11 cellular contexts compared by ENCODE assay signal in the genomic region with DNA sequence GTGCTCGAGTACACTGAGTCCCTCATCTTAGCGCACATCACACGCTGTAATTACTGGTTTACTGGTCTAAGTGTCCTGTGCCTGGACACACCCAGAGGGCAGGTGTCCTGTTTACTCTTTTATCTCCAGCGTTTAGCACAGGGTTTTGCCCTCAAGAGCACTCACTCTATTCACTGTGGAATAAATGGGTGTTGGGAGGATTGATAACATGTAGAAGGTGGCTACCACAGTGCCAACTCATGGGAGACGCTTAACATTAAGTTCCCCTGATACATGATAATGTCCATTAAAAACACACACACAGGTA.
DNase-seq lines count a peak whose midpoint lies in the region; ATAC-seq and TF ChIP-seq lines count a peak whose summit lies in the region.
"Had no signal": no experiment of that assay in that cellular context is flagged by ENCODE, and none has a peak within 500 bp of the region (broad histone marks: within the 10 kb centered on the region; RNA-seq: fewer than 3 reads in every experiment).

No MANE protein-coding gene starts in this region.

- no peaks in the 10 kb centered on the region for H3K9me2 ChIP-seq in PC-3 (replicated peaks; ENCODE audit: low read length)

- H3K27ac Mint-ChIP-seq in stimulated activated naive CD8-positive, alpha-beta T cell treated with anti-CD3 and anti-CD28 coated beads, Interleukin-15, Interleukin-2, amounts not matched to agents 100 ng/mL and 50 ng/mL, for 24 hours, result peak overlapping the region; percentile 94
- peak overlapping the region; percentile 89 for H3K27ac Mint-ChIP-seq in activated B cell treated with CpG ODN at 0.5 μM for 24 hours
- H3K27ac Mint-ChIP-seq: mesothelial cell of epicardium had no signal

- TF ChIP-seq CTCF in activated B cell treated with CpG ODN at 0.5 μM for 24 hours (IDR thresholded peaks at IDR 0.05) (no peak), lower lobe of right lung (IDR thresholded peaks at IDR 0.05) (no peak), PC-3 (conservative IDR thresholded peaks at IDR 0.05; ENCODE audit: low read depth, low read length) (no peak)

- H3K4me3 ChIP-seq in lower lobe of right lung, result peak overlapping the region; percentile 53
- no peak overlapping the region for H3K4me3 ChIP-seq in PC-3 (ENCODE audit: low read length)

- H3K79me2 ChIP-seq in PC-3 (ENCODE audit: low read length), result no peaks in the 10 kb centered on the region

- H3F3A ChIP-seq in PC-3 (ENCODE audit: low read length, unreplicated experiment), result no peaks in the 10 kb centered on the region

- no peaks in the 10 kb centered on the region for H3K36me3 Mint-ChIP-seq in stimulated activated naive CD8-positive, alpha-beta T cell treated with anti-CD3 and anti-CD28 coated beads, Interleukin-15, Interleukin-2, amounts not matched to agents 100 ng/mL and 50 ng/mL, for 24 hours (ENCODE audit: low read depth)
- H3K36me3 Mint-ChIP-seq in activated B cell treated with CpG ODN at 0.5 μM for 24 hours (ENCODE audit: low read depth), result peaks cover 7% of the 10 kb centered on the region
- H3K36me3 Mint-ChIP-seq: mesothelial cell of epicardium had no signal

- no peaks in the 10 kb centered on the region for H3K27me3 ChIP-seq in lower lobe of right lung (ENCODE audit: low read depth)
- H3K27me3 ChIP-seq in PC-3 (ENCODE audit: low read length), result no peaks in the 10 kb centered on the region
- H3K27me3 ChIP-seq: dorsolateral prefrontal cortex had no signal

- no peaks in the 10 kb centered on the region for H3K27me3 Mint-ChIP-seq in stimulated activated naive CD8-positive, alpha-beta T cell treated with anti-CD3 and anti-CD28 coated beads, Interleukin-15, Interleukin-2, amounts not matched to agents 100 ng/mL and 50 ng/mL, for 24 hours
- no peaks in the 10 kb centered on the region for H3K27me3 Mint-ChIP-seq in activated B cell treated with CpG ODN at 0.5 μM for 24 hours

- H3K4me3 Mint-ChIP-seq in stimulated activated naive CD8-positive, alpha-beta T cell treated with anti-CD3 and anti-CD28 coated beads, Interleukin-15, Interleukin-2, amounts not matched to agents 100 ng/mL and 50 ng/mL, for 24 hours, result peak overlapping the region; percentile 82
- peak overlapping the region; percentile 94 for H3K4me3 Mint-ChIP-seq in activated B cell treated with CpG ODN at 0.5 μM for 24 hours
- H3K4me3 Mint-ChIP-seq: mesothelial cell of epicardium had no signal

- no peak for DNase-seq in stimulated activated naive CD8-positive, alpha-beta T cell treated with anti-CD3 and anti-CD28 coated beads, Interleukin-15, Interleukin-2, amounts not matched to agents 100 U/mL and 50 U/mL, for 24 hours
- DNase-seq in activated B cell treated with CpG ODN at 0.5 μM for 24 hours, result no peak
- DNase-seq in lower lobe of right lung, result no peak
- no peak for DNase-seq in PC-3
- no peak for DNase-seq in SK-N-DZ (ENCODE audit: low spot score)

- intact Hi-C loops in activated B cell treated with CpG ODN at 0.5 μM for 24 hours (cut with micrococcal nuclease) (loop anchor here (2.0 to 10.0 kb wide), 5 partner anchors 21 to 607 kb away; a partner anchor contains a TSS), lower lobe of right lung (cut with DNase I) (no loop called here), PC-3 (cut with micrococcal nuclease) (no loop called here)

- H3K4me2 ChIP-seq in PC-3 (ENCODE audit: low read length), result no peak overlapping the region

- H3K4me1 ChIP-seq in lower lobe of right lung (peaks cover 75% of the 10 kb centered on the region), PC-3 (ENCODE audit: insufficient read depth, low read length) (peaks cover 19% of the 10 kb centered on the region)

- no peaks in the 10 kb centered on the region for H4K20me1 ChIP-seq in PC-3 (ENCODE audit: low read length)

- H3K36me3 ChIP-seq in lower lobe of right lung (no peaks in the 10 kb centered on the region), PC-3 (ENCODE audit: low read depth, low read length) (no peaks in the 10 kb centered on the region)

- H3K9me3 ChIP-seq in lower lobe of right lung (no peaks in the 10 kb centered on the region), PC-3 (ENCODE audit: low read length) (no peaks in the 10 kb centered on the region)

- no peak for ATAC-seq in stimulated activated naive CD8-positive, alpha-beta T cell treated with anti-CD3 and anti-CD28 coated beads, Interleukin-15, Interleukin-2, amounts not matched to agents 100 U/mL and 50 U/mL, for 24 hours
- no peak for ATAC-seq in activated B cell treated with CpG ODN at 0.5 μM for 24 hours (ENCODE audit: low read depth)
- ATAC-seq in lower lobe of right lung, result no peak
- no peak for ATAC-seq in HG03025 (IDR thresholded peaks at IDR 0.05; ENCODE audit: low FRiP score, unreplicated experiment)
- no peak for ATAC-seq in PC-3
- no peak for ATAC-seq in HG03095 (IDR thresholded peaks at IDR 0.05; ENCODE audit: unreplicated experiment)
- ATAC-seq: sciatic nerve had no signal

- peaks cover 73% of the 10 kb centered on the region for H3K4me1 Mint-ChIP-seq in stimulated activated naive CD8-positive, alpha-beta T cell treated with anti-CD3 and anti-CD28 coated beads, Interleukin-15, Interleukin-2, amounts not matched to agents 100 ng/mL and 50 ng/mL, for 24 hours (ENCODE audit: low read depth)
- H3K4me1 Mint-ChIP-seq in activated B cell treated with CpG ODN at 0.5 μM for 24 hours, result peaks cover 72% of the 10 kb centered on the region
- H3K4me1 Mint-ChIP-seq: mesothelial cell of epicardium had no signal

- H3K27ac ChIP-seq in lower lobe of right lung (peak overlapping the region; percentile 80), PC-3 (ENCODE audit: low read length) (no peak overlapping the region)

- H2AFZ ChIP-seq in PC-3 (ENCODE audit: low read length), result no peak overlapping the region

- H3K9ac ChIP-seq in PC-3 (ENCODE audit: low read length), result no peak overlapping the region

- no TSS peak for BruUV-seq in PC-3 (replicated peaks; lab: Mats Ljungman, UMichigan)

- POLR2A ChIA-PET in activated B cell treated with CpG ODN at 0.5 μM for 24 hours (lab: Charles Lee), result interaction anchor here (0.9 to 3.8 kb wide), 6 partner anchors 12 to 1491 kb away, joined by 3 to 21 read pairs (median 6); a partner anchor contains a TSS
- POLR2A ChIA-PET in PC-3 (lab: Charles Lee; ENCODE audit: unreplicated experiment), result no interaction called here

- CTCF ChIA-PET in activated B cell treated with CpG ODN at 0.5 μM for 24 hours (lab: Charles Lee), result interaction anchor here (0.7 to 1.0 kb wide), 2 partner anchors 83 to 151 kb away, joined by 3 read pairs; no protein-coding TSS in a partner anchor
- CTCF ChIA-PET in PC-3 (lab: Charles Lee), result no interaction called here

- H3K9me3 Mint-ChIP-seq in stimulated activated naive CD8-positive, alpha-beta T cell treated with anti-CD3 and anti-CD28 coated beads, Interleukin-15, Interleukin-2, amounts not matched to agents 100 ng/mL and 50 ng/mL, for 24 hours, result no peaks in the 10 kb centered on the region
- no peaks in the 10 kb centered on the region for H3K9me3 Mint-ChIP-seq in activated B cell treated with CpG ODN at 0.5 μM for 24 hours
- H3K9me3 Mint-ChIP-seq: mesothelial cell of epicardium had no signal
